In genomic region chr17:71677444-71677843, GRCh38 we compare ENCODE assay signal across 19 cellular contexts.
DNase-seq lines count a peak whose midpoint lies in the region; ATAC-seq and TF ChIP-seq lines count a peak whose summit lies in the region.
"Had no signal": no experiment of that assay in that cellular context is flagged by ENCODE, and none has a peak within 500 bp of the region (broad histone marks: within the 10 kb centered on the region; RNA-seq: fewer than 3 reads in every experiment).

No MANE protein-coding gene starts in this region.

- H3K9ac ChIP-seq in GM23248 (no peak overlapping the region), fibroblast of lung (ENCODE audit: insufficient read depth, low read length) (no peak overlapping the region)
- H3K9ac ChIP-seq: BLaER1 had no signal

- H3K4me2 ChIP-seq in GM23248 (ENCODE audit: unreplicated experiment) (no peak overlapping the region), fibroblast of lung (ENCODE audit: extremely low read depth, insufficient read depth, low read length) (peak overlapping the region; percentile 27), osteoblast (ENCODE audit: insufficient read depth, low read length) (no peak overlapping the region)
- H3K4me2 ChIP-seq: BLaER1 had no signal

- H3K27ac ChIP-seq in GM23248: no peak overlapping the region
- no peak overlapping the region for H3K27ac ChIP-seq in fibroblast of lung (ENCODE audit: insufficient read depth, low read length)
- H3K27ac ChIP-seq in osteoblast (ENCODE audit: low read depth, low read length): no peak overlapping the region
- H3K27ac ChIP-seq: 22Rv1, BLaER1, C4-2B had no signal

- H3F3A ChIP-seq in GM23248 (ENCODE audit: insufficient read depth): no peaks in the 10 kb centered on the region

- TF ChIP-seq EP300 in Ishikawa (IDR thresholded peaks at IDR 0.05; ENCODE audit: borderline replicate concordance): no peak

- H3K9me2 ChIP-seq in GM23248 (ENCODE audit: insufficient read depth): no peaks in the 10 kb centered on the region

- H3K4me1 ChIP-seq in GM23248 (ENCODE audit: insufficient read depth) (no peaks in the 10 kb centered on the region), fibroblast of lung (ENCODE audit: control insufficient read depth, extremely low read depth, insufficient read depth, low read length) (no peaks in the 10 kb centered on the region), osteoblast (ENCODE audit: insufficient read depth, low read length) (no peaks in the 10 kb centered on the region)
- H3K4me1 ChIP-seq: BLaER1, HAP-1 had no signal

- H3K27me3 ChIP-seq in GM23248 (replicated peaks; ENCODE audit: insufficient read depth): no peaks in the 10 kb centered on the region
- no peaks in the 10 kb centered on the region for H3K27me3 ChIP-seq in fibroblast of lung (ENCODE audit: control insufficient read depth, insufficient read depth, low read length)
- H3K27me3 ChIP-seq in osteoblast (ENCODE audit: insufficient read depth, low read length): no peaks in the 10 kb centered on the region
- H3K27me3 ChIP-seq: BLaER1 had no signal

- no peak for TF ChIP-seq RAD21 in Ishikawa (IDR thresholded peaks at IDR 0.05; ENCODE audit: low read depth)

- no peaks in the 10 kb centered on the region for H4K20me1 ChIP-seq in GM23248 (ENCODE audit: insufficient read depth)
- H4K20me1 ChIP-seq in fibroblast of lung (ENCODE audit: control insufficient read depth, extremely low read depth, insufficient read depth, low read length): no peaks in the 10 kb centered on the region
- no peaks in the 10 kb centered on the region for H4K20me1 ChIP-seq in osteoblast (ENCODE audit: insufficient read depth, low read length)
- H4K20me1 ChIP-seq: BLaER1 had no signal

- no peak for TF ChIP-seq CTCF in fibroblast of lung (conservative IDR thresholded peaks at IDR 0.05 in 1 of 2, IDR thresholded peaks at IDR 0.05 in 1 of 2; ENCODE audit: low read depth in 1 of 2, low read length in 2 of 2)
- TF ChIP-seq CTCF in osteoblast (IDR thresholded peaks at IDR 0.05; ENCODE audit: extremely low read depth, low read depth, low read length): no peak
- TF ChIP-seq CTCF in GM10248 (IDR thresholded peaks at IDR 0.05; ENCODE audit: control extremely low read depth, extremely low read depth, low read depth, missing control alignments): no peak

- H2AFZ ChIP-seq in GM23248: no peak overlapping the region
- H2AFZ ChIP-seq in fibroblast of lung (ENCODE audit: low read length): no peak overlapping the region
- no peak overlapping the region for H2AFZ ChIP-seq in osteoblast (ENCODE audit: low read length)

- CTCF ChIA-PET in GM10248 (lab: Yijun Ruan, JAX): interaction anchor here (1.2 kb wide), 1 partner anchor 9 kb away, joined by 3 read pairs; no protein-coding TSS in a partner anchor

- no peaks in the 10 kb centered on the region for H3K36me3 ChIP-seq in GM23248 (ENCODE audit: low read depth)
- H3K36me3 ChIP-seq in fibroblast of lung (ENCODE audit: control insufficient read depth, insufficient read depth, low read length): no peaks in the 10 kb centered on the region
- no peaks in the 10 kb centered on the region for H3K36me3 ChIP-seq in osteoblast (ENCODE audit: insufficient read depth, low read length)
- H3K36me3 ChIP-seq: BLaER1, HAP-1 had no signal

- no peak for ATAC-seq in GM18858 (IDR thresholded peaks at IDR 0.05; ENCODE audit: unreplicated experiment)
- ATAC-seq: CD8-positive, alpha-beta T cell had no signal

- WGBS in GM23248 (ENCODE audit: low coverage in 1 of 2, low lambda C conversion rate in 2 of 2, missing lambda C conversion rate in 2 of 2), 2 experiments: 44 to 51% methylated on average over 4 of the region's 4 CpGs

- DNase-seq in GM23248: peak; percentile 1
- peak in 1 of 2 donors; percentile 30 for DNase-seq in fibroblast of lung (ENCODE audit: low read depth in 2 of 2)
- DNase-seq in osteoblast (ENCODE audit: insufficient read length, low spot score, missing footprints): peak; percentile 10
- DNase-seq in DMS114 treated with DMSO at 0.1 percent for 48 hours (lab: John Stamatoyannopoulos, UW; ENCODE audit: unreplicated experiment): no peak
- DNase-seq in NCI-H774 (lab: John Stamatoyannopoulos, UW): no peak
- no peak for DNase-seq in GM10248 (ENCODE audit: extremely low spot score)
- DNase-seq: Caco-2; CD4-positive, CD25-positive, alpha-beta regulatory T cell; CD8-positive, alpha-beta T cell; DMS79; EL; GDM1; GOT3 had no signal

- no peaks in the 10 kb centered on the region for H3K79me2 ChIP-seq in GM23248 (ENCODE audit: insufficient read depth)
- no peaks in the 10 kb centered on the region for H3K79me2 ChIP-seq in fibroblast of lung (ENCODE audit: control insufficient read depth, insufficient read depth, low read length)
- no peaks in the 10 kb centered on the region for H3K79me2 ChIP-seq in osteoblast (ENCODE audit: insufficient read depth, low read length)

- POLR2A ChIA-PET in GM10248 (lab: Yijun Ruan, JAX): no interaction called here

- H3K9me3 ChIP-seq in GM23248 (ENCODE audit: low read depth): no peaks in the 10 kb centered on the region
- H3K9me3 ChIP-seq in fibroblast of lung (ENCODE audit: control insufficient read depth, insufficient read depth, low read depth, low read length): no peaks in the 10 kb centered on the region
- H3K9me3 ChIP-seq in osteoblast (ENCODE audit: low read depth, low read length): no peaks in the 10 kb centered on the region
- H3K9me3 ChIP-seq: BLaER1, Caco-2, HAP-1 had no signal

- H3K4me3 ChIP-seq in GM23248 (no peak overlapping the region), fibroblast of lung (replicated peaks in 1 of 4; ENCODE audit: control extremely low read depth in 1 of 4, insufficient read depth in 1 of 4, low read depth in 3 of 4, low read length in 4 of 4) (no peak overlapping the region), osteoblast (ENCODE audit: insufficient read depth, low read length) (no peak overlapping the region)
- H3K4me3 ChIP-seq: BLaER1, HAP-1 had no signal

- in situ Hi-C loops in GM23248 (cut with MboI): no loop called here

TF ChIP-seq in Ishikawa, 13 proteins besides CTCF, POLR2A, EP300 and RAD21:
- TF ChIP-seq ZBTB7A (IDR thresholded peaks at IDR 0.05; ENCODE audit: low read depth) (no peak), REST (IDR thresholded peaks at IDR 0.05; ENCODE audit: low read depth) (peak; percentile 37; the same call in 1 of the 2 replicates)

Comparison
In these comparisons a context has a peak if more than half of its experiments do, and no peak if none do; other contexts are left out.
1. DNase-seq: peak in GM23248 (single experiment) and osteoblast (single experiment); none in DMS114 treated with DMSO at 0.1 percent for 48 hours (single experiment), NCI-H774 (single experiment) and GM10248 (single experiment).